In genomic region chr2:118683460-118683859, GRCh38 we compare ENCODE assay signal across 26 cellular contexts.
"Had no signal": no experiment of that assay in that cellular context is flagged by ENCODE, and none has a peak within 500 bp of the region (broad histone marks: within the 10 kb centered on the region; RNA-seq: fewer than 3 reads in every experiment).

No MANE protein-coding gene starts in this region.

- H3K27ac ChIP-seq: colonic mucosa, epithelial cell of prostate, esophagus muscularis mucosa, foreskin keratinocyte, gastroesophageal sphincter, heart left ventricle, hepatocyte, left lung, lower lobe of right lung had no signal

- ATAC-seq: effector memory CD8-positive, alpha-beta T cell; foreskin keratinocyte; gastroesophageal sphincter; heart left ventricle; left cardiac atrium; left lung; left ventricle myocardium superior; lower lobe of right lung had no signal

- H3K27me3 ChIP-seq: colonic mucosa, left lung had no signal

- H3K27ac Mint-ChIP-seq: dendritic cell treated with granulocyte-macrophage colony-stimulating factor and Interleukin-4, amounts not matched to agents 40 ng/mL and 50 ng/mL, for 4 days; effector memory CD8-positive, alpha-beta T cell; endodermal cell; immature natural killer cell; memory B cell had no signal

- H3K9me3 ChIP-seq: colonic mucosa, esophagus muscularis mucosa, gastroesophageal sphincter, heart left ventricle, left lung, lower lobe of right lung had no signal

- H3K4me3 ChIP-seq: colonic mucosa, esophagus muscularis mucosa, gastroesophageal sphincter, heart left ventricle, hepatocyte, left lung, lower lobe of right lung had no signal

- FAIRE-seq: endometrium, frontal cortex, keratinocyte had no signal

- H2AFZ ChIP-seq: hepatocyte had no signal

- H3K36me3 ChIP-seq: colonic mucosa, esophagus muscularis mucosa, gastroesophageal sphincter, heart left ventricle, left lung, lower lobe of right lung had no signal

- H3K9me3 Mint-ChIP-seq: dendritic cell treated with granulocyte-macrophage colony-stimulating factor and Interleukin-4, amounts not matched to agents 40 ng/mL and 50 ng/mL, for 4 days; endodermal cell had no signal

- DNase-seq: colonic mucosa; cortex of kidney; effector CD8-positive, alpha-beta T cell; effector memory CD8-positive, alpha-beta T cell; endodermal cell; erythroblast; foreskin keratinocyte; heart left ventricle; hypothalamus; immature natural killer cell; left cardiac atrium; left lung; left ventricle myocardium superior; lower lobe of right lung; mammary epithelial cell; mesendoderm; midbrain had no signal

- H3K79me2 ChIP-seq: hepatocyte had no signal

- H3K36me3 Mint-ChIP-seq: immature natural killer cell, memory B cell had no signal

- H3K27me3 Mint-ChIP-seq: dendritic cell treated with granulocyte-macrophage colony-stimulating factor and Interleukin-4, amounts not matched to agents 40 ng/mL and 50 ng/mL, for 4 days; memory B cell had no signal

- H3K4me1 Mint-ChIP-seq: endodermal cell, immature natural killer cell, memory B cell had no signal

- H3K4me3 Mint-ChIP-seq: dendritic cell treated with granulocyte-macrophage colony-stimulating factor and Interleukin-4, amounts not matched to agents 40 ng/mL and 50 ng/mL, for 4 days; effector memory CD8-positive, alpha-beta T cell; endodermal cell; immature natural killer cell; memory B cell had no signal

- H3K4me2 ChIP-seq: hepatocyte had no signal

- H3K4me1 ChIP-seq: colonic mucosa, esophagus muscularis mucosa, gastroesophageal sphincter, heart left ventricle, left lung, lower lobe of right lung had no signal
